In the genomic region with DNA sequence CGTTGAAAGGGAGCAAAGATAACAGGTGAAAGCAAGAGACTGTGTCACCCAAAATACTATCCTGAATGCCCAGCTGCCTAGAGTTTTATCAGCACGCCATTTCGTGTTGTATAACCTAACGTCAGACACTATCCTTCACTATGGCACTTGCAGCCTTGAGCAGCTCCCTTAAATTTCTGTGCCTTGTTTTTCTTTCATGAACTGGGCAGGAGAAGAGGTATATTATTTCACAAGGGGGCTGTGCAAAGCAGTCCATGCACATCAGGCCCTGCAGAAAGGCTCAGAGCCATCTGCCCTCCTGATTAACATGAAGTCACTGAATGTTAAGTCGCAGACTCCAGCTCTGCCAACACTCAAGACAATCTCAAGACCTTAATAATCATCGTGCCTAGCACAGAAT, we compare ENCODE assay signal across 28 cellular contexts.
"Had no signal": no experiment of that assay in that cellular context is flagged by ENCODE, and none has a peak within 500 bp of the region (broad histone marks: within the 10 kb centered on the region; RNA-seq: fewer than 3 reads in every experiment).

No MANE protein-coding gene starts in this region.

- H3K4me1 ChIP-seq: adrenal gland, body of pancreas, breast epithelium, Peyer's patch, SJSA1 had no signal

- H3K4me3 ChIP-seq: adrenal gland, body of pancreas, breast epithelium, Peyer's patch, SJSA1 had no signal

- H3K27me3 ChIP-seq: adrenal gland, body of pancreas, breast epithelium, Peyer's patch had no signal

- H3K4me2 ChIP-seq: SK-N-SH had no signal

- ATAC-seq: activated naive CD4-positive, alpha-beta T cell treated with anti-CD3 and anti-CD28 coated beads, Interleukin-2, amount 50 U/mL, for 72 hours; activated T-cell treated with anti-CD3 and anti-CD28 coated beads, Interleukin-2, amount 50 U/mL, for 4 hours; body of pancreas had no signal

- H3K9ac ChIP-seq: SK-N-SH had no signal

- H3K9me3 ChIP-seq: adrenal gland, body of pancreas, breast epithelium, Peyer's patch, SJSA1, SK-N-SH had no signal

- H3K9me2 ChIP-seq: SK-N-SH had no signal

- H3K36me3 ChIP-seq: adrenal gland, breast epithelium, Peyer's patch, SJSA1 had no signal

- DNase-seq: activated B cell treated with CpG ODN at 0.5 μM for 24 hours; activated CD4-positive, alpha-beta memory T cell treated with anti-CD3 and anti-CD28 coated beads for 36 hours; activated CD4-positive, alpha-beta T cell treated with anti-CD3 and anti-CD28 coated beads for 4 hours; activated CD4-positive, alpha-beta T cell treated with anti-CD3 and anti-CD28 coated beads, Interleukin-2, amount 50 U/mL, for 1 hour; activated CD4-positive, CD25-positive, alpha-beta regulatory T cell treated with anti-CD3 and anti-CD28 coated beads, Interleukin-2, amount 50 U/mL, for 72 hours; activated CD8-positive, alpha-beta memory T cell treated with anti-CD3 and anti-CD28 coated beads, Interleukin-2, amount 50 U/mL, for 4 hours; activated gamma-delta T cell treated with Interleukin-2 at 50 U/mL for 16 hours; activated naive CD4-positive, alpha-beta T cell treated with anti-CD3 and anti-CD28 coated beads for 36 hours; activated T-cell treated with anti-CD3 and anti-CD28 coated beads for 4 hours; activated T-cell treated with anti-CD3 and anti-CD28 coated beads, Interleukin-2, amount 50 U/mL, for 4 hours; adrenal gland; body of pancreas; NCI-H1105; NCI-H1436; NCI-H1694; NCI-H2029; NCI-H345; NCI-H510A; NCI-H69; NK-92 treated with Interleukin-12 subunit alpha and Interleukin-12 subunit beta, amount 100 ng/mL, for 24 hours; PC-3; Peyer's patch; RPMI8226; SHP77 treated with DMSO at 0.1 percent for 48 hours; SK-N-SH had no signal
